In the genomic region with DNA sequence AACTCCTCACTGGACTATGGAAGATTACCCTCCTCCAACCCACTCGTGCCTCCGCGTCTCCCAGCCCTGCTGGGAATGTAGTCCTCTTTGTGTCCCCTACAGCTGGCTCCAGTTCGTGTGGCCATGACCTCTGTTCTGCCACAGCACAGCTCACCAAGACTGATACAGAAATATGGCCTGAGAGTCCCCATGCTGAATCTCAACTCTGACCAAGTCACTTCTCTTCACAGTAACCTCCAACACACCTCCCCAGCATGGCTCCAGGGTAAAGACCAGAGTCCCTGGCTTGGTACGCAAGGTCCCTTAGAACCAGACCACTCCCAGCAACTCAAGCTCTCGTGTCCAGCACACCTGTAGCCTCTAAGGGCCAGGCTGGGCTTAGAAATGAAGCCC, we compare ENCODE assay signal across 1 cellular context.
TF ChIP-seq lines count a peak whose summit lies in the region.

No MANE protein-coding gene starts in this region.

TF ChIP-seq in A549, 52 proteins besides CTCF, POLR2A, EP300 and RAD21:
- TF ChIP-seq NPAS2 (CRISPR knock-in tag; IDR thresholded peaks at IDR 0.05; ENCODE audit: borderline replicate concordance) (no peak), FOSB (CRISPR knock-in tag; IDR thresholded peaks at IDR 0.05) (no peak), ZNF302 (CRISPR knock-in tag; IDR thresholded peaks at IDR 0.05) (no peak), RFX5 (IDR thresholded peaks at IDR 0.05) (no peak), HEYL (CRISPR knock-in tag; IDR thresholded peaks at IDR 0.05) (no peak), CBX8 (IDR thresholded peaks at IDR 0.05) (no peak), BHLHE40 (IDR thresholded peaks at IDR 0.05; ENCODE audit: low read depth, low read length) (no peak), EHMT2 (IDR thresholded peaks at IDR 0.05; ENCODE audit: low read depth) (no peak), HDAC2 (IDR thresholded peaks at IDR 0.05) (no peak), MAZ (IDR thresholded peaks at IDR 0.05; ENCODE audit: borderline replicate concordance, low read depth, low read length) (no peak), SREBF2 (IDR thresholded peaks at IDR 0.05) (no peak)
- TF ChIP-seq, protein P1, sequence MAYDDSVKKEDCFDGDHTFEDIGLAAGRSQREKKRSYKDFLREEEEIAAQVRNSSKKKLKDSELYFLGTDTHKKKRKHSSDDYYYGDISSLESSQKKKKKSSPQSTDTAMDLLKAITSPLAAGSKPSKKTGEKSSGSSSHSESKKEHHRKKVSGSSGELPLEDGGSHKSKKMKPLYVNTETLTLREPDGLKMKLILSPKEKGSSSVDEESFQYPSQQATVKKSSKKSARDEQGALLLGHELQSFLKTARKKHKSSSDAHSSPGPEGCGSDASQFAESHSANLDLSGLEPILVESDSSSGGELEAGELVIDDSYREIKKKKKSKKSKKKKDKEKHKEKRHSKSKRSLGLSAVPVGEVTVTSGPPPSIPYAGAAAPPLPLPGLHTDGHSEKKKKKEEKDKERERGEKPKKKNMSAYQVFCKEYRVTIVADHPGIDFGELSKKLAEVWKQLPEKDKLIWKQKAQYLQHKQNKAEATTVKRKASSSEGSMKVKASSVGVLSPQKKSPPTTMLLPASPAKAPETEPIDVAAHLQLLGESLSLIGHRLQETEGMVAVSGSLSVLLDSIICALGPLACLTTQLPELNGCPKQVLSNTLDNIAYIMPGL (CRISPR knock-in tag; IDR thresholded peaks at IDR 0.05; ENCODE audit: borderline replicate concordance): no peak
